ENCODE assay signal across 20 cellular contexts in the genomic region with DNA sequence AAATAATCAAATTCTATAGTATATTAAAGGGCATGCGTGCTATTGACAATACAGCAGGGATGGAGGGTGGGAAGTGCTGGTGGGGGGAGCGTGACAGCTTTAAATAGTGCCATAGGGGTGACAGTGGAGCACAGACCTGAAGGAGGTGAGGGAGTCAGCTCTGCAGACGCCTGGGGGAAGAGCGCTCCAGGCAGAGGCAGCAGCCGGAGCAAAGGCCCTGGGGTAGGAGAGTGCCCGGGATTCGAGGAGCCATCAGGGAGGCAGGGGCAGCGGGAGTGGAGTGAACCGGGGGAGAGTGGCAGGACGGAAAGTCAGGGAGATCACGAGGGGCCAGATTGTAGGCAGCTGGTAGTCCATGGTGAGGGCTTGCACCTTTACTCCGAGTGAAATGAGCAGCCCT.
DNase-seq lines count a peak whose midpoint lies in the region; ATAC-seq, FAIRE-seq and TF ChIP-seq lines count a peak whose summit lies in the region.
"Had no signal": no experiment of that assay in that cellular context is flagged by ENCODE, and none has a peak within 500 bp of the region (broad histone marks: within the 10 kb centered on the region; RNA-seq: fewer than 3 reads in every experiment).

No MANE protein-coding gene starts in this region.

- no peaks in the 10 kb centered on the region for H4K20me1 ChIP-seq in astrocyte (ENCODE audit: insufficient read depth, low read length)

- H3K9me3 ChIP-seq in HEK293 (ENCODE audit: control insufficient read depth, insufficient read depth, low read depth, low read length) (no peaks in the 10 kb centered on the region), astrocyte (ENCODE audit: insufficient read depth, low read depth, low read length) (no peaks in the 10 kb centered on the region), trophoblast cell (ENCODE audit: insufficient read depth, low read depth, low read length) (peaks cover 2% of the 10 kb centered on the region)
- H3K9me3 ChIP-seq: BE2C, Caco-2, HAP-1 had no signal

- no peak overlapping the region for H4K8ac ChIP-seq in trophoblast cell (ENCODE audit: low read depth, low read length)

- H3K27ac Mint-ChIP-seq in astrocyte (ENCODE audit: unreplicated experiment), result peak overlapping the region; percentile 63
- H3K27ac Mint-ChIP-seq in activated CD4-positive, alpha-beta T cell treated with anti-CD3 and anti-CD28 coated beads, Interleukin-2, amount 10 ng/mL, durations not matched to agents 7 days and 5 days, result no peak overlapping the region
- H3K27ac Mint-ChIP-seq: CD4-positive, alpha-beta T cell; HFFc6 had no signal

- H3K4me1 ChIP-seq in HEK293 (ENCODE audit: control insufficient read depth, insufficient read depth, low read length) (no peaks in the 10 kb centered on the region), astrocyte (ENCODE audit: insufficient read depth, low read length) (peaks cover 14% of the 10 kb centered on the region), trophoblast cell (ENCODE audit: control insufficient read depth in 1 of 2, insufficient read depth in 2 of 2, low read length in 2 of 2) (peaks cover 3 to 14% of the 10 kb centered on the region in 2 experiments)
- H3K4me1 ChIP-seq: HAP-1 had no signal

- no peak overlapping the region for H4K91ac ChIP-seq in trophoblast cell (ENCODE audit: low read depth, low read length)

- H3K27me3 Mint-ChIP-seq in astrocyte (ENCODE audit: low read depth, unreplicated experiment), result peaks cover 1% of the 10 kb centered on the region
- no peaks in the 10 kb centered on the region for H3K27me3 Mint-ChIP-seq in activated CD4-positive, alpha-beta T cell treated with anti-CD3 and anti-CD28 coated beads, Interleukin-2, amount 10 ng/mL, durations not matched to agents 7 days and 5 days
- H3K27me3 Mint-ChIP-seq: CD4-positive, alpha-beta T cell had no signal

- no peak overlapping the region for H3K27ac ChIP-seq in HEK293 (ENCODE audit: extremely low read depth, low read depth, low read length)
- H3K27ac ChIP-seq in astrocyte (ENCODE audit: low read depth, low read length), result no peak overlapping the region
- H3K27ac ChIP-seq in trophoblast cell (ENCODE audit: low read depth, low read length), result no peak overlapping the region
- no peak overlapping the region for H3K27ac ChIP-seq in coronary artery
- H3K27ac ChIP-seq: C4-2B, GM23248 had no signal

- H3K4me2 ChIP-seq in astrocyte (ENCODE audit: low read length) (no peak overlapping the region), trophoblast cell (ENCODE audit: low read length) (no peak overlapping the region)

- H3K27me3 ChIP-seq in astrocyte (ENCODE audit: insufficient read depth, low read length) (no peaks in the 10 kb centered on the region), trophoblast cell (ENCODE audit: insufficient read depth, low read length) (no peaks in the 10 kb centered on the region)
- H3K27me3 ChIP-seq: BE2C had no signal

- TF ChIP-seq CTCF in HEK293 (tag by site-specific recombination; IDR thresholded peaks at IDR 0.05), result no peak
- no peak for TF ChIP-seq CTCF in astrocyte (IDR thresholded peaks at IDR 0.05; ENCODE audit: insufficient read depth, low read depth, low read length)
- TF ChIP-seq CTCF in coronary artery (IDR thresholded peaks at IDR 0.05), result no peak

- no peak overlapping the region for H4K12ac ChIP-seq in trophoblast cell (ENCODE audit: low read depth, low read length)

- no peak overlapping the region for H3K4me3 ChIP-seq in HEK293 (ENCODE audit: low read depth, low read length)
- no peak overlapping the region for H3K4me3 ChIP-seq in astrocyte (ENCODE audit: insufficient read depth, low read depth, low read length)
- no peak overlapping the region for H3K4me3 ChIP-seq in trophoblast cell (ENCODE audit: low read depth, low read length)
- no peak overlapping the region for H3K4me3 ChIP-seq in coronary artery
- H3K4me3 ChIP-seq: GM23248, HAP-1 had no signal

- POLR2A ChIA-PET in HEK293 (lab: Yijun Ruan, JAX), result interaction anchor here (2.1 kb wide), 1 partner anchor 120 kb away, joined by 6 read pairs; a partner anchor contains a TSS
- POLR2A ChIA-PET in activated CD4-positive, alpha-beta T cell treated with anti-CD3 and anti-CD28 coated beads, Interleukin-2, amount 10 ng/mL, durations not matched to agents 7 days and 5 days (lab: Charles Lee), result no interaction called here

- H2BK120ac ChIP-seq in trophoblast cell (ENCODE audit: insufficient read depth, low read length, poor library complexity), result no peak overlapping the region

- DNase-seq in astrocyte (ENCODE audit: low read depth) (no peak), trophoblast cell (peak; percentile 23 to 52), coronary artery (ENCODE audit: low spot score) (no peak)
- no peak for DNase-seq in activated CD4-positive, alpha-beta T cell treated with anti-CD3 and anti-CD28 coated beads, Interleukin-2, amount 10 ng/mL, durations not matched to agents 7 days and 5 days
- DNase-seq: ACHN; BE2C; Caco-2; CD4-positive, alpha-beta T cell; DMS153; DMS79; GDM1; GM23248; HFFc6 had no signal

- H3K79me2 ChIP-seq in astrocyte (ENCODE audit: insufficient read depth, low read length) (no peaks in the 10 kb centered on the region), trophoblast cell (ENCODE audit: control insufficient read depth, insufficient read depth, low read length, poor library complexity) (no peaks in the 10 kb centered on the region)

- H2BK5ac ChIP-seq in trophoblast cell (ENCODE audit: low read depth, low read length, poor library complexity), result no peak overlapping the region

- H2AFZ ChIP-seq in astrocyte (ENCODE audit: low read depth, low read length) (no peak overlapping the region), trophoblast cell (ENCODE audit: insufficient read depth, low read length, poor library complexity) (no peak overlapping the region)
- H2AFZ ChIP-seq: GM23248 had no signal

- CTCF ChIA-PET in HEK293 (lab: Yijun Ruan, JAX), result interaction anchor here (0.6 to 1.6 kb wide), 6 partner anchors 15 to 253 kb away, joined by 3 to 5 read pairs (median 3); no protein-coding TSS in a partner anchor
- CTCF ChIA-PET in activated CD4-positive, alpha-beta T cell treated with anti-CD3 and anti-CD28 coated beads, Interleukin-2, amount 10 ng/mL, durations not matched to agents 7 days and 5 days (lab: Charles Lee), result interaction anchor here (0.6 to 1.7 kb wide), 4 partner anchors 9 to 33 kb away, joined by 3 to 4 read pairs (median 3); no protein-coding TSS in a partner anchor

- H3K36me3 ChIP-seq in HEK293 (ENCODE audit: control insufficient read depth in 2 of 2, insufficient read depth in 1 of 2, low read length in 2 of 2) (no peaks in the 10 kb centered on the region), astrocyte (ENCODE audit: insufficient read depth, low read length) (no peaks in the 10 kb centered on the region), trophoblast cell (ENCODE audit: control insufficient read depth in 1 of 2, insufficient read depth in 2 of 2, low read length in 2 of 2) (no peaks in the 10 kb centered on the region)
- H3K36me3 ChIP-seq: BE2C, HAP-1 had no signal

- H3K9me3 Mint-ChIP-seq in astrocyte (ENCODE audit: unreplicated experiment), result no peaks in the 10 kb centered on the region
- H3K9me3 Mint-ChIP-seq in activated CD4-positive, alpha-beta T cell treated with anti-CD3 and anti-CD28 coated beads, Interleukin-2, amount 10 ng/mL, durations not matched to agents 7 days and 5 days, result no peaks in the 10 kb centered on the region
- H3K9me3 Mint-ChIP-seq: CD4-positive, alpha-beta T cell; HFFc6 had no signal

- H3K4me3 Mint-ChIP-seq in astrocyte (ENCODE audit: unreplicated experiment), result no peak overlapping the region
- H3K4me3 Mint-ChIP-seq in activated CD4-positive, alpha-beta T cell treated with anti-CD3 and anti-CD28 coated beads, Interleukin-2, amount 10 ng/mL, durations not matched to agents 7 days and 5 days, result no peak overlapping the region
- H3K4me3 Mint-ChIP-seq: CD4-positive, alpha-beta T cell; HFFc6 had no signal

- H3K9ac ChIP-seq in astrocyte (ENCODE audit: low read length) (no peak overlapping the region), trophoblast cell (ENCODE audit: low read length) (no peak overlapping the region)
- H3K9ac ChIP-seq: GM23248 had no signal

- H3K14ac ChIP-seq in trophoblast cell (ENCODE audit: low read length), result no peak overlapping the region

- no peak overlapping the region for H2AK5ac ChIP-seq in trophoblast cell (ENCODE audit: low read length)

- no peak overlapping the region for H3K4ac ChIP-seq in trophoblast cell (ENCODE audit: low read depth, low read length)

- H3K23ac ChIP-seq in trophoblast cell (ENCODE audit: low read length), result no peak overlapping the region

- H2BK12ac ChIP-seq in trophoblast cell (ENCODE audit: low read length), result no peak overlapping the region

- no peak for ATAC-seq in HG03196 (IDR thresholded peaks at IDR 0.05; ENCODE audit: unreplicated experiment)

- H3K18ac ChIP-seq in trophoblast cell (ENCODE audit: low read length), result no peak overlapping the region

- H3K79me1 ChIP-seq in trophoblast cell (ENCODE audit: low read length), result no peaks in the 10 kb centered on the region

- no CpG with 5 or more reads among the region's 12 CpGs for WGBS in trophoblast cell (ENCODE audit: extremely low coverage, insufficient coverage, insufficient read length)

- peaks cover 1% of the 10 kb centered on the region for H3K36me3 Mint-ChIP-seq in astrocyte (ENCODE audit: low read depth, unreplicated experiment)
- no peaks in the 10 kb centered on the region for H3K36me3 Mint-ChIP-seq in activated CD4-positive, alpha-beta T cell treated with anti-CD3 and anti-CD28 coated beads, Interleukin-2, amount 10 ng/mL, durations not matched to agents 7 days and 5 days (ENCODE audit: low read depth)

- peaks cover 26% of the 10 kb centered on the region for H3K4me1 Mint-ChIP-seq in astrocyte (ENCODE audit: low read depth, unreplicated experiment)
- no peaks in the 10 kb centered on the region for H3K4me1 Mint-ChIP-seq in activated CD4-positive, alpha-beta T cell treated with anti-CD3 and anti-CD28 coated beads, Interleukin-2, amount 10 ng/mL, durations not matched to agents 7 days and 5 days

- FAIRE-seq in astrocyte (lab: Jason Lieb, UNC), result no peak
- FAIRE-seq: A204.1, GM12892, GM18507 had no signal

TF ChIP-seq in HEK293, 187 proteins besides CTCF, POLR2A, EP300 and RAD21:
- peak; percentile 89 for TF ChIP-seq ZNF623 (tag by site-specific recombination; IDR thresholded peaks at IDR 0.05)
- TF ChIP-seq, protein P1, sequence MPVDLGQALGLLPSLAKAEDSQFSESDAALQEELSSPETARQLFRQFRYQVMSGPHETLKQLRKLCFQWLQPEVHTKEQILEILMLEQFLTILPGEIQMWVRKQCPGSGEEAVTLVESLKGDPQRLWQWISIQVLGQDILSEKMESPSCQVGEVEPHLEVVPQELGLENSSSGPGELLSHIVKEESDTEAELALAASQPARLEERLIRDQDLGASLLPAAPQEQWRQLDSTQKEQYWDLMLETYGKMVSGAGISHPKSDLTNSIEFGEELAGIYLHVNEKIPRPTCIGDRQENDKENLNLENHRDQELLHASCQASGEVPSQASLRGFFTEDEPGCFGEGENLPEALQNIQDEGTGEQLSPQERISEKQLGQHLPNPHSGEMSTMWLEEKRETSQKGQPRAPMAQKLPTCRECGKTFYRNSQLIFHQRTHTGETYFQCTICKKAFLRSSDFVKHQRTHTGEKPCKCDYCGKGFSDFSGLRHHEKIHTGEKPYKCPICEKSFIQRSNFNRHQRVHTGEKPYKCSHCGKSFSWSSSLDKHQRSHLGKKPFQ (tag by site-specific recombination; IDR thresholded peaks at IDR 0.05), result no peak

Comparison
In these comparisons a context has a peak if more than half of its experiments do, and no peak if none do; other contexts are left out.
1. DNase-seq: peak in trophoblast cell (2 of 2); none in astrocyte (single experiment), coronary artery (single experiment) and activated CD4-positive, alpha-beta T cell treated with anti-CD3 and anti-CD28 coated beads, Interleukin-2, amount 10 ng/mL, durations not matched to agents 7 days and 5 days (single experiment).